Comparison of ENCODE assay signal across 8 cellular contexts in the genomic region with DNA sequence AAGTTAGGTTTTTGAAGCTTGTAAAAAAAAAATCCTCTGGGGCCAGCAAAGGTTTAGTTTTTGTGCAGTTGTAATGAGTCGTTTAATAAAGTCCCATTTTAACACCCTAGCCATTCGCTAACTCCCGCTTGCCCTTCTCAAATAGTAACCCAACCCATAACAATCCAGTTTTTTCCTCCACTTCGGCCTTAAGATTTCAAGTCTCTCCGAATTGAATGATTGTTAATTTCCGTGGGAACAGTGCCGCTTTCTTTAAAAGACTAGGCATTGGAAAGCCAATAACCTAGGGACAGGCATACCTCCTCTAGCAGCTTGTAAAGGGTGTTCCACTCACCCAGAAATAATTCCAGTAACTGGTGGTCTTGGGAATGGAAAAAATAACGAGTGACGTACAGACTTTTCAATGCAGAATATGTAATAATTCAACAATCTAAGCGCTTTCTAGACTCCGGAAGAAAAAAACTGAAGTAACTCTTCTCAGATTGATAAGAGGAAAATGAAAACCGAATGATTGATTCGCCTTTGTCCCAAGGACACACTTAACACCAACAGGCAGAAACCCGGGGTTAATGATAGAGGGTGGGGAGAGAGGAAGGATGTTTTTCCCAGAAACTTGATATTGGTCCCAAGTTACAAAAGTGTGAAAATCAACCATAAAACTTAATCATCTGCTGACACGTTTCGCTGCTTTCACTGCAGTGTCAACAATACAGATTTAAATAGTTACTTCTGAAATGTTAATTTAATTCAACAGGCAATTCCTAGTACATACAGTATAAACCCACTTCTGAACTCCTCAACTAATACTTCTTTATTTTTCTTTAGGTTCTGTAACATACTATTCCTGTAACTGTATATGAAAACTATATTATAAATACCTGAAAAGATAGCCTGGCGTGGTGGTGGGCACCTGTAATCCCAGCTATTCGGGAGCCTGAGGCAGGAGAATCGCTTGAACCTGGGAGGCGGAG. TPM values are rescaled to one million over a fixed set of nuclear protein-coding genes. Genes with fewer than 3 reads are reported as not detected.
DNase-seq lines count a peak whose midpoint lies in the region; ATAC-seq and TF ChIP-seq lines count a peak whose summit lies in the region.

No MANE protein-coding gene starts in this region.

- H3K27me3 ChIP-seq in HAP-1 (ENCODE audit: low read depth) = no peaks in the 10 kb centered on the region

- peak overlapping the region; percentile 87 for H3K4me3 ChIP-seq in HAP-1

- H3K27ac Mint-ChIP-seq in brain (peak overlapping the region; percentile 90 to 98 (median 97)), mesothelial cell of epicardium (peak overlapping the region; percentile 100)

- H3K9me3 Mint-ChIP-seq in brain = peaks cover 0 to 6% (median 0%) of the 10 kb centered on the region in 5 experiments
- H3K9me3 Mint-ChIP-seq in mesothelial cell of epicardium = no peaks in the 10 kb centered on the region

- DNase-seq in HAP-1 (ENCODE audit: low spot score in 2 of 2) (no peak), mesothelial cell of epicardium (ENCODE audit: low spot score in 2 of 2, unreplicated experiment in 2 of 2) (no peak), KG1 (lab: John Stamatoyannopoulos, UW) (no peak), NCI-H2081 (lab: John Stamatoyannopoulos, UW) (no peak), SKM-1 treated with dmso at 0.1 percent for 144 hours (lab: John Stamatoyannopoulos, UW; ENCODE audit: unreplicated experiment) (no peak)

- no peak for ATAC-seq in GM19452 (IDR thresholded peaks at IDR 0.05; ENCODE audit: unreplicated experiment)

- in situ Hi-C loops in HAP-1 (cut with MboI; ENCODE audit: low sequenced_read_pairs) = no loop called here

- TF ChIP-seq CTCF in 22Rv1 (IDR thresholded peaks at IDR 0.05) = no peak
- TF ChIP-seq CTCF in brain (conservative IDR thresholded peaks at IDR 0.05) = no peak
- TF ChIP-seq CTCF in mesothelial cell of epicardium (IDR thresholded peaks at IDR 0.05; ENCODE audit: unreplicated experiment) = no peak

- peaks cover 8% of the 10 kb centered on the region for H3K36me3 ChIP-seq in HAP-1 (replicated peaks)

- peaks cover 24% of the 10 kb centered on the region for H3K4me1 Mint-ChIP-seq in brain
- H3K4me1 Mint-ChIP-seq in mesothelial cell of epicardium = peaks cover 18% of the 10 kb centered on the region

- no peaks in the 10 kb centered on the region for H3K9me3 ChIP-seq in HAP-1

- H3K4me3 Mint-ChIP-seq in brain (peak overlapping the region; percentile 94 to 100 (median 98)), mesothelial cell of epicardium (peak overlapping the region; percentile 99)

- peaks cover 18% of the 10 kb centered on the region for H3K4me1 ChIP-seq in HAP-1

- peak overlapping the region; percentile 95 for H3K27ac ChIP-seq in 22Rv1

- peaks cover 7% of the 10 kb centered on the region for H3K27me3 Mint-ChIP-seq in brain
- no peaks in the 10 kb centered on the region for H3K27me3 Mint-ChIP-seq in mesothelial cell of epicardium (ENCODE audit: low read depth)

- no peaks in the 10 kb centered on the region for H3K36me3 Mint-ChIP-seq in brain
- no peaks in the 10 kb centered on the region for H3K36me3 Mint-ChIP-seq in mesothelial cell of epicardium

RNA-seq across cellular contexts. Expression of a gene that starts 1.0 kb away (rescaled TPM):
- polyA plus RNA-seq in brain (ENCODE audit: insufficient read depth, low read depth, low replicate concordance) = 118 TPM
- 241 to 262 TPM (median 246 TPM) in 3 replicates for total RNA-seq in mesothelial cell of epicardium
